Comparison of ENCODE assay signal across 27 cellular contexts in the genomic region with DNA sequence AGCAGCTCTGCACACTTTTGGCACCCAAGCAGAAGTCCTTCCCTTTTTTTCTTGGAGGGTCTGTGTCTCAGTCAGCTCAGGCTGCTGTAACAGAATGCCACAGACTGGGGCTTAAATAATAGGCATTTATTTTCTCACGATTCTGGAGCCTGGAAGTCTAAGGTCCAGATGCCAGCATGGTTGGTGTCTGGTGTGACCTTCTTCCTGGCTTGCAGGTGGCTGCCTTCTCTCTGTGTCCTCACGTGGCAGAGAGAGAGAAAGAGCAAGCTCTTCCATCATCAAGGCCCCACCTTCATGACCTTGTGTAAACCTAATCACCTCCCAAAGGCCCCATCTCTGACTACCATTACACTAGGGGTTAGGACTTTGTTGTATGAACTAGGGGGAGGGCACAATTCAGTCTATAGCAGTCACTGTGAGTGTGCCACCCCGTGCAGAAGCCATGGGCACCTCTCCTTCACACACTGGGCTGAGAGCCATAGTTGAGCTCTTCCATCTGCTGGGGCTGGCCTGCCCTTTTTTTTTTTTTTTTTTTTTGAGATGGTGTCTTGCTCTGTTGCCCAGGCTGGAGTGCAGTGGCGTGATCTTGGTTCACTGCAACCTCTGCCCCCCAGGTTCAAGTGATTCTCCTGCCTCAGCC.
"Had no signal": no experiment of that assay in that cellular context is flagged by ENCODE, and none has a peak within 500 bp of the region (broad histone marks: within the 10 kb centered on the region; RNA-seq: fewer than 3 reads in every experiment).

No MANE protein-coding gene starts in this region.

- H3K4me3 ChIP-seq: esophagus squamous epithelium, heart right ventricle, lower lobe of right lung, mucosa of descending colon, right lobe of liver, thyroid gland, upper lobe of right lung had no signal

- H3K27ac ChIP-seq: epithelial cell of prostate, esophagus squamous epithelium, heart right ventricle, lower lobe of right lung, right lobe of liver, thyroid gland, upper lobe of right lung had no signal

- H3K9me3 ChIP-seq: esophagus squamous epithelium, lower lobe of right lung, mucosa of descending colon, right lobe of liver, thyroid gland, upper lobe of right lung had no signal

- H3K9me3 Mint-ChIP-seq: activated T-helper 1 cell treated with anti-CD3 and anti-CD28 coated beads, Interleukin-12 subunit alpha, Interleukin-12 subunit beta, Interleukin-2, Interleukin-4 antibody, amounts not matched to agents 30 ng/mL and 10 ng/mL and 1 ng/mL, durations not matched to agents 14 hours and 24 hours and 36 hours; natural killer cell treated with Interleukin-12 subunit alpha and Interleukin-12 subunit beta and Interleukin-15 and Interleukin-18, amount 100 ng/mL, for 72 hours; stimulated activated naive CD8-positive, alpha-beta T cell treated with anti-CD3 and anti-CD28 coated beads, Interleukin-15, Interleukin-2, amounts not matched to agents 100 ng/mL and 50 ng/mL, for 24 hours; T-helper 2 cell treated with Interferon-gamma antibody and Interleukin-4, amounts not matched to agents 5 μg/mL and 100 μg/mL, for 36 hours had no signal

- H3K4me1 ChIP-seq: right lobe of liver, thyroid gland had no signal

- DNase-seq: activated CD4-positive, alpha-beta T cell treated with anti-CD3 and anti-CD28 coated beads for 36 hours; activated CD4-positive, CD25-positive, alpha-beta regulatory T cell; activated gamma-delta T cell; activated naive CD4-positive, alpha-beta T cell treated with anti-CD3 and anti-CD28 coated beads, Interleukin-2, amount 50 U/mL, for 16 hours; activated T-cell treated with anti-CD3 and anti-CD28 coated beads, Interleukin-2, amount 50 U/mL, for 1 hour; amniotic stem cell; brain microvascular endothelial cell; central memory CD4-positive, alpha-beta T cell; effector CD8-positive, alpha-beta T cell; esophagus squamous epithelium; foreskin melanocyte; heart right ventricle; lower lobe of right lung; mesendoderm; stimulated activated CD4-positive, alpha-beta T cell treated with anti-CD3 and anti-CD28 coated beads, Interleukin-12 subunit alpha, Interleukin-12 subunit beta, amount 100 ng/mL, for 4 hours; stimulated activated CD4-positive, alpha-beta T cell treated with anti-CD3 and anti-CD28 coated beads, Interleukin-4, amount 100 ng/mL, for 1 hour; T-helper 1 cell; thyroid gland had no signal

- H3K4me3 Mint-ChIP-seq: activated CD4-positive, alpha-beta T cell treated with anti-CD3 and anti-CD28 coated beads for 36 hours; activated T-helper 1 cell treated with anti-CD3 and anti-CD28 coated beads, Interleukin-12 subunit alpha, Interleukin-12 subunit beta, Interleukin-2, Interleukin-4 antibody, amounts not matched to agents 30 ng/mL and 10 ng/mL and 1 ng/mL, durations not matched to agents 14 hours and 24 hours and 36 hours; natural killer cell treated with Interleukin-12 subunit alpha and Interleukin-12 subunit beta and Interleukin-15 and Interleukin-18, amount 100 ng/mL, for 72 hours; stimulated activated naive CD8-positive, alpha-beta T cell treated with anti-CD3 and anti-CD28 coated beads, Interleukin-15, Interleukin-2, amounts not matched to agents 100 ng/mL and 50 ng/mL, for 24 hours; T-helper 2 cell treated with Interferon-gamma antibody and Interleukin-4, amounts not matched to agents 5 μg/mL and 100 μg/mL, for 36 hours had no signal

- ATAC-seq: activated CD4-positive, alpha-beta T cell treated with anti-CD3 and anti-CD28 coated beads for 36 hours; heart right ventricle; lower lobe of right lung; mucosa of descending colon; natural killer cell treated with Interleukin-12 subunit alpha and Interleukin-12 subunit beta and Interleukin-15 and Interleukin-18, amount 100 ng/mL, for 72 hours; right lobe of liver; upper lobe of right lung had no signal

- H3K27me3 ChIP-seq: brain microvascular endothelial cell, esophagus squamous epithelium, heart right ventricle, right lobe of liver, thyroid gland, upper lobe of right lung had no signal

- H3K36me3 ChIP-seq: brain microvascular endothelial cell, esophagus squamous epithelium, heart right ventricle, lower lobe of right lung, right lobe of liver, thyroid gland, upper lobe of right lung had no signal

- H3K27ac Mint-ChIP-seq: activated CD4-positive, alpha-beta T cell treated with anti-CD3 and anti-CD28 coated beads for 36 hours; activated T-helper 1 cell treated with anti-CD3 and anti-CD28 coated beads, Interleukin-12 subunit alpha, Interleukin-12 subunit beta, Interleukin-2, Interleukin-4 antibody, amounts not matched to agents 30 ng/mL and 10 ng/mL and 1 ng/mL, durations not matched to agents 14 hours and 24 hours and 36 hours; natural killer cell treated with Interleukin-12 subunit alpha and Interleukin-12 subunit beta and Interleukin-15 and Interleukin-18, amount 100 ng/mL, for 72 hours; progenitor cell of endocrine pancreas; stimulated activated naive CD8-positive, alpha-beta T cell treated with anti-CD3 and anti-CD28 coated beads, Interleukin-15, Interleukin-2, amounts not matched to agents 100 ng/mL and 50 ng/mL, for 24 hours; T-helper 2 cell treated with Interferon-gamma antibody and Interleukin-4, amounts not matched to agents 5 μg/mL and 100 μg/mL, for 36 hours had no signal

- H3K27me3 Mint-ChIP-seq: activated CD4-positive, alpha-beta T cell treated with anti-CD3 and anti-CD28 coated beads for 36 hours; stimulated activated naive CD8-positive, alpha-beta T cell treated with anti-CD3 and anti-CD28 coated beads, Interleukin-15, Interleukin-2, amounts not matched to agents 100 ng/mL and 50 ng/mL, for 24 hours had no signal

- H3K36me3 Mint-ChIP-seq: natural killer cell treated with Interleukin-12 subunit alpha and Interleukin-12 subunit beta and Interleukin-15 and Interleukin-18, amount 100 ng/mL, for 72 hours had no signal
